15 cellular contexts compared by ENCODE assay signal in the genomic region with DNA sequence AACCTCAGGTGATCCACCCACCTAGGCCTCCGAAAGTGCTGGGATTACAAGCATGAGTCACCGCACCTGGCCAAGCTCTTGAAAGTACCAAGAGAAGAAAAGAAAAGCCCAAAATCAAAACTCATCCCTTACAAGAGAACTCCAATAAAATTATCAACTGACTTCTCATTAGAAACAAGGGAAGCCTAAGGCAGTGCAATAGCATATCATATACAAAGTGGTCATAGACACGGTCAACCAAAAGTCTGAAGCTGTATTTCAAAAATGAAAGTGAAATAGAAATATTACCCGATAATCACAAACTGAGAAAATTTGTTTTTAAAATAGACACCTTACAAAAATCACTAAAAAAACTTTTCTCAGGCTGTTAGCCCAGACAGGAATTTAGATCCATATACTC.
"Had no signal": no experiment of that assay in that cellular context is flagged by ENCODE, and none has a peak within 500 bp of the region (broad histone marks: within the 10 kb centered on the region; RNA-seq: fewer than 3 reads in every experiment).

No MANE protein-coding gene starts in this region.

- FAIRE-seq: astrocyte, bronchial epithelial cell had no signal

- H3K27ac ChIP-seq: gastrocnemius medialis, heart right ventricle, parathyroid adenoma, upper lobe of left lung had no signal

- H3K79me2 ChIP-seq: parathyroid adenoma had no signal

- H3K9ac ChIP-seq: parathyroid adenoma had no signal

- H2AFZ ChIP-seq: parathyroid adenoma had no signal

- ATAC-seq: activated T-helper 17 cell treated with anti-CD3 and anti-CD28 coated beads, Interleukin-2, amount 50 U/mL, for 72 hours; gastrocnemius medialis; heart right ventricle; naive thymus-derived CD8-positive, alpha-beta T cell; stimulated activated naive CD8-positive, alpha-beta T cell treated with anti-CD3 and anti-CD28 coated beads, Interleukin-15, amount 100 ng/mL, for 72 hours had no signal

- H3K4me1 ChIP-seq: gastrocnemius medialis, heart right ventricle, parathyroid adenoma, upper lobe of left lung had no signal

- H3K4me3 ChIP-seq: gastrocnemius medialis, heart right ventricle, upper lobe of left lung had no signal

- DNase-seq: activated CD4-positive, alpha-beta T cell treated with anti-CD3 and anti-CD28 coated beads, Interleukin-2, amount 50 U/mL, for 1 hour; activated CD8-positive, alpha-beta memory T cell treated with anti-CD3 and anti-CD28 coated beads for 24 hours; activated naive CD4-positive, alpha-beta T cell treated with anti-CD3 and anti-CD28 coated beads, Interleukin-2, amount 10 ng/mL, durations not matched to agents 7 days and 5 days; activated T-cell treated with anti-CD3 and anti-CD28 coated beads for 4 hours; dermis blood vessel endothelial cell; gastrocnemius medialis; heart right ventricle; naive thymus-derived CD8-positive, alpha-beta T cell; stimulated activated CD4-positive, alpha-beta T cell treated with anti-CD3 and anti-CD28 coated beads, Interleukin-1b, Interleukin-23, amount 100 ng/mL, for 48 hours; stimulated activated naive CD8-positive, alpha-beta T cell treated with anti-CD3 and anti-CD28 coated beads, Interleukin-15, amount 100 ng/mL, for 72 hours; upper lobe of left lung had no signal

- H3K36me3 ChIP-seq: gastrocnemius medialis, heart right ventricle, upper lobe of left lung had no signal

- H3K9me3 ChIP-seq: gastrocnemius medialis, upper lobe of left lung had no signal

- H3K27me3 ChIP-seq: gastrocnemius medialis, heart right ventricle, upper lobe of left lung had no signal
